In genomic region chr5:108382784-108383358, GRCh38 we compare ENCODE assay signal across 8 cellular contexts. TPM values are rescaled to one million over a fixed set of nuclear protein-coding genes. Genes with fewer than 3 reads are reported as not detected.
DNase-seq lines count a peak whose midpoint lies in the region; ATAC-seq and TF ChIP-seq lines count a peak whose summit lies in the region.

No MANE protein-coding gene starts in this region.

- H3K36me3 Mint-ChIP-seq in CD8-positive, alpha-beta T cell: peaks cover 8% of the 10 kb centered on the region
- H3K36me3 Mint-ChIP-seq in natural killer cell: no peaks in the 10 kb centered on the region

- peak in 1 of 7 experiments; percentile 17 for DNase-seq in CD8-positive, alpha-beta T cell
- DNase-seq in H4 (ENCODE audit: low spot score) (peak; percentile 28), RWPE2 (ENCODE audit: low spot score) (no peak), natural killer cell (peak; percentile 22), NCI-H1436 treated with DMSO at 0.1 percent for 48 hours (lab: John Stamatoyannopoulos, UW) (no peak), iPS-NIHi11 (ENCODE audit: low spot score) (no peak)
- DNase-seq in effector memory CD4-positive, alpha-beta T cell: no peak

- H3K9me3 ChIP-seq in CD8-positive, alpha-beta T cell (ENCODE audit: low read length): no peaks in the 10 kb centered on the region
- no peaks in the 10 kb centered on the region for H3K9me3 ChIP-seq in RWPE2 (ENCODE audit: severe bottlenecking)
- H3K9me3 ChIP-seq in effector memory CD4-positive, alpha-beta T cell (ENCODE audit: control insufficient read depth, low read length): no peaks in the 10 kb centered on the region

- ATAC-seq in CD8-positive, alpha-beta T cell: peak; percentile 19
- peak; percentile 12; the same call in 2 of the 3 replicates for ATAC-seq in RWPE2 (ENCODE audit: low read depth)
- ATAC-seq in natural killer cell: peak; percentile 6 to 31 (median 9)
- ATAC-seq in HG02763 (IDR thresholded peaks at IDR 0.05; ENCODE audit: unreplicated experiment): no peak

- H3K4me3 ChIP-seq in CD8-positive, alpha-beta T cell (ENCODE audit: low read depth, low read length): peak overlapping the region; percentile 63
- H3K4me3 ChIP-seq in RWPE2 (ENCODE audit: severe bottlenecking): peak overlapping the region; percentile 66
- peak overlapping the region; percentile 97 for H3K4me3 ChIP-seq in effector memory CD4-positive, alpha-beta T cell (ENCODE audit: insufficient read depth, low read depth, low read length, poor library complexity, severe bottlenecking)

- POLR2A ChIA-PET in CD8-positive, alpha-beta T cell (lab: Charles Lee): interaction anchor here (0.7 to 1.8 kb wide), 6 partner anchors 11 to 1307 kb away, joined by 3 to 14 read pairs (median 6); partner anchors contain the start of genes MAN2A1 and PJA2

- CTCF ChIA-PET in CD8-positive, alpha-beta T cell (lab: Charles Lee): interaction anchor here (1.3 to 2.0 kb wide), 2 partner anchors 16 to 122 kb away, joined by 4 to 6 read pairs; no protein-coding TSS in a partner anchor

- H3K4me3 Mint-ChIP-seq in CD8-positive, alpha-beta T cell: peak overlapping the region; percentile 94
- peak overlapping the region; percentile 89 for H3K4me3 Mint-ChIP-seq in natural killer cell

- H3K36me3 ChIP-seq in CD8-positive, alpha-beta T cell (ENCODE audit: insufficient read depth, low read length): no peaks in the 10 kb centered on the region
- no peaks in the 10 kb centered on the region for H3K36me3 ChIP-seq in RWPE2 (ENCODE audit: low read depth)
- H3K36me3 ChIP-seq in effector memory CD4-positive, alpha-beta T cell (ENCODE audit: control insufficient read depth, insufficient read depth, low read length): no peaks in the 10 kb centered on the region

- H3K27me3 Mint-ChIP-seq in CD8-positive, alpha-beta T cell (ENCODE audit: low read depth): no peaks in the 10 kb centered on the region
- H3K27me3 Mint-ChIP-seq in natural killer cell (ENCODE audit: low read depth in 2 of 2): peaks cover 0 to 2% of the 10 kb centered on the region in 2 donors

- H3K27ac ChIP-seq in CD8-positive, alpha-beta T cell (ENCODE audit: low read depth, low read length): peak overlapping the region; percentile 84
- H3K27ac ChIP-seq in RWPE2 (ENCODE audit: poor library complexity, severe bottlenecking): peak overlapping the region; percentile 89
- peak overlapping the region; percentile 89 for H3K27ac ChIP-seq in effector memory CD4-positive, alpha-beta T cell (ENCODE audit: insufficient read depth, low read length, poor library complexity, severe bottlenecking)

- peaks cover 36% of the 10 kb centered on the region for H3K4me1 Mint-ChIP-seq in CD8-positive, alpha-beta T cell (ENCODE audit: low read depth)
- peaks cover 35 to 36% of the 10 kb centered on the region in 2 donors for H3K4me1 Mint-ChIP-seq in natural killer cell

- TF ChIP-seq CTCF in CD8-positive, alpha-beta T cell (IDR thresholded peaks at IDR 0.05): no peak
- no peak for TF ChIP-seq CTCF in RWPE2 (IDR thresholded peaks at IDR 0.05; ENCODE audit: poor library complexity, severe bottlenecking)
- TF ChIP-seq CTCF in natural killer cell (IDR thresholded peaks at IDR 0.05): no peak

- no peaks in the 10 kb centered on the region for H3K9me3 Mint-ChIP-seq in CD8-positive, alpha-beta T cell
- no peaks in the 10 kb centered on the region for H3K9me3 Mint-ChIP-seq in natural killer cell

- H3K27me3 ChIP-seq in CD8-positive, alpha-beta T cell (ENCODE audit: insufficient read depth, low read length): no peaks in the 10 kb centered on the region
- H3K27me3 ChIP-seq in RWPE2 (ENCODE audit: insufficient read depth, poor library complexity, severe bottlenecking): no peaks in the 10 kb centered on the region
- no peaks in the 10 kb centered on the region for H3K27me3 ChIP-seq in effector memory CD4-positive, alpha-beta T cell (replicated peaks; ENCODE audit: control insufficient read depth, insufficient read depth, low read length, poor library complexity, severe bottlenecking)

- intact Hi-C loops in CD8-positive, alpha-beta T cell (cut with DNase I, micrococcal nuclease): loop anchor here (1.0 to 5.0 kb wide), 6 partner anchors 344 to 1539 kb away; partner anchors contain the start of gene MAN2A1 (in 1 of the 2)
- intact Hi-C loops in natural killer cell (cut with micrococcal nuclease): loop anchor here (1.0 to 10.0 kb wide), 5 partner anchors 364 to 1304 kb away; partner anchors contain the start of genes FER and MAN2A1

- peak overlapping the region; percentile 99 for H3K27ac Mint-ChIP-seq in CD8-positive, alpha-beta T cell
- peak overlapping the region; percentile 93 to 94 for H3K27ac Mint-ChIP-seq in natural killer cell

- H3K4me1 ChIP-seq in CD8-positive, alpha-beta T cell (ENCODE audit: insufficient read depth, low read length): peaks cover 11% of the 10 kb centered on the region
- peaks cover 3% of the 10 kb centered on the region for H3K4me1 ChIP-seq in RWPE2 (ENCODE audit: insufficient read depth, poor library complexity, severe bottlenecking)
- peaks cover 8% of the 10 kb centered on the region for H3K4me1 ChIP-seq in effector memory CD4-positive, alpha-beta T cell (ENCODE audit: control insufficient read depth, insufficient read depth, low read length, poor library complexity, severe bottlenecking)

RNA-seq across cellular contexts. Expression of gene FBXL17, which starts 1.0 kb away (rescaled TPM):
- total RNA-seq in CD8-positive, alpha-beta T cell: 10 to 100 TPM; 13.5 to 17.9 TPM
- 14.9 and 18.0 TPM in 2 replicates for total RNA-seq in H4 (2014; rRNA removed; shearing (Covaris generic))
- total RNA-seq in natural killer cell: 10 to 100 TPM; 34.2 to 46.8 (median 34.9) TPM

Comparison
In these comparisons a context has a peak if more than half of its experiments do, and no peak if none do; other contexts are left out.
1. DNase-seq: peak in H4 (single experiment) and natural killer cell (single experiment); none in RWPE2 (single experiment), effector memory CD4-positive, alpha-beta T cell (0 of 3), NCI-H1436 treated with DMSO at 0.1 percent for 48 hours (single experiment) and iPS-NIHi11 (single experiment).
2. Peak in every context shown above with its lines, with median percentiles within 50 percentile points of each other: H3K27ac ChIP-seq and H3K4me3 ChIP-seq.